In genomic region chr21:41977034-41977950, GRCh38 we compare ENCODE assay signal across 26 cellular contexts. TPM values are rescaled to one million over a fixed set of nuclear protein-coding genes. Genes with fewer than 3 reads are reported as not detected.
DNase-seq lines count a peak whose midpoint lies in the region; ATAC-seq, FAIRE-seq and TF ChIP-seq lines count a peak whose summit lies in the region.
"Had no signal": no experiment of that assay in that cellular context is flagged by ENCODE, and none has a peak within 500 bp of the region (broad histone marks: within the 10 kb centered on the region; RNA-seq: fewer than 3 reads in every experiment).

No MANE protein-coding gene starts in this region.

- no peaks in the 10 kb centered on the region for H3K9me3 ChIP-seq in osteoblast (ENCODE audit: low read depth, low read length)
- H3K9me3 ChIP-seq: Caco-2 had no signal

- H3K4me2 ChIP-seq in osteoblast (ENCODE audit: insufficient read depth, low read length): no peak overlapping the region
- H3K4me2 ChIP-seq: KMS-11, PC-9 had no signal

- H3K27ac ChIP-seq in coronary artery (no peak overlapping the region), osteoblast (ENCODE audit: low read depth, low read length) (no peak overlapping the region)
- H3K27ac ChIP-seq: 22Rv1, C4-2B, HL-60, KMS-11, PC-9, SJSA1 had no signal

- H4K20me1 ChIP-seq in osteoblast (ENCODE audit: insufficient read depth, low read length): no peaks in the 10 kb centered on the region

- no peak overlapping the region for H3K4me3 ChIP-seq in coronary artery
- no peak overlapping the region for H3K4me3 ChIP-seq in osteoblast (ENCODE audit: insufficient read depth, low read length)
- H3K4me3 ChIP-seq: PC-9, SJSA1 had no signal

- TF ChIP-seq CTCF in coronary artery (IDR thresholded peaks at IDR 0.05) (no peak), osteoblast (IDR thresholded peaks at IDR 0.05; ENCODE audit: extremely low read depth, low read depth, low read length) (no peak)

- H3K36me3 ChIP-seq in osteoblast (ENCODE audit: insufficient read depth, low read length): no peaks in the 10 kb centered on the region
- H3K36me3 ChIP-seq: SJSA1 had no signal

- no peaks in the 10 kb centered on the region for H3K27me3 ChIP-seq in osteoblast (ENCODE audit: insufficient read depth, low read length)
- H3K27me3 ChIP-seq: SJSA1 had no signal

- H2AFZ ChIP-seq in osteoblast (ENCODE audit: low read length): no peak overlapping the region
- H2AFZ ChIP-seq: PC-9 had no signal

- no peak for ATAC-seq in HG02571 (IDR thresholded peaks at IDR 0.05; ENCODE audit: unreplicated experiment)
- ATAC-seq: CD8-positive, alpha-beta T cell had no signal

- peak; percentile 54 for FAIRE-seq in GM12892 (lab: Jason Lieb, UNC)
- FAIRE-seq: G401.6 had no signal

- H3K79me2 ChIP-seq in osteoblast (ENCODE audit: insufficient read depth, low read length): no peaks in the 10 kb centered on the region

- no peaks in the 10 kb centered on the region for H3K4me1 ChIP-seq in osteoblast (ENCODE audit: insufficient read depth, low read length)
- H3K4me1 ChIP-seq: Caco-2, SJSA1 had no signal

- TF ChIP-seq POLR2A in GM12892 (IDR thresholded peaks at IDR 0.05; ENCODE audit: low read depth, low read length): no peak

- peak; percentile 47 for DNase-seq in NCI-H2107 treated with DMSO at 0.1 percent for 48 hours (lab: John Stamatoyannopoulos, UW; ENCODE audit: unreplicated experiment)
- DNase-seq in NCI-H2107 (lab: John Stamatoyannopoulos, UW): no peak
- no peak for DNase-seq in GM12892 (ENCODE audit: insufficient read length)
- peak; percentile 56 for DNase-seq in coronary artery (ENCODE audit: low spot score)
- DNase-seq in osteoblast (ENCODE audit: insufficient read length, low spot score, missing footprints): peak; percentile 59
- no peak for DNase-seq in kidney tubule cell (ENCODE audit: low spot score)
- DNase-seq in iPS-NIHi7 (ENCODE audit: extremely low spot score): no peak
- DNase-seq: Caco-2, GOT3, HCEC 1CT, MM.1S, NCI-H1694, NCI-H2081, NCI-H2171 treated with DMSO at 0.1 percent for 48 hours, NCI-H446 treated with DMSO at 0.1 percent for 48 hours, NCI-H526, PC-9, Right ventricle myocardium superior had no signal

RNA-seq across cellular contexts. Expression of gene C2CD2, which starts 23.5 kb away (rescaled TPM):
- polyA plus RNA-seq in GM12892 (2012; ENCODE audit: missing spikeins): 12.8 TPM
- 33.9 and 40.9 TPM in 2 replicates for total RNA-seq in osteoblast

RNA-seq across cellular contexts. Expression of gene ZBTB21, which starts 32.9 kb away (rescaled TPM):
- polyA plus RNA-seq in GM12892 (2012; ENCODE audit: missing spikeins): 9.0 TPM
- 12.7 and 13.8 TPM in 2 replicates for total RNA-seq in osteoblast

Comparison
In these comparisons a context has a peak if more than half of its experiments do, and no peak if none do; other contexts are left out.
1. DNase-seq: peak in NCI-H2107 treated with DMSO at 0.1 percent for 48 hours (single experiment), coronary artery (single experiment) and osteoblast (single experiment); none in NCI-H2107 (single experiment), GM12892 (single experiment), kidney tubule cell (single experiment) and iPS-NIHi7 (single experiment).